In the genomic region with DNA sequence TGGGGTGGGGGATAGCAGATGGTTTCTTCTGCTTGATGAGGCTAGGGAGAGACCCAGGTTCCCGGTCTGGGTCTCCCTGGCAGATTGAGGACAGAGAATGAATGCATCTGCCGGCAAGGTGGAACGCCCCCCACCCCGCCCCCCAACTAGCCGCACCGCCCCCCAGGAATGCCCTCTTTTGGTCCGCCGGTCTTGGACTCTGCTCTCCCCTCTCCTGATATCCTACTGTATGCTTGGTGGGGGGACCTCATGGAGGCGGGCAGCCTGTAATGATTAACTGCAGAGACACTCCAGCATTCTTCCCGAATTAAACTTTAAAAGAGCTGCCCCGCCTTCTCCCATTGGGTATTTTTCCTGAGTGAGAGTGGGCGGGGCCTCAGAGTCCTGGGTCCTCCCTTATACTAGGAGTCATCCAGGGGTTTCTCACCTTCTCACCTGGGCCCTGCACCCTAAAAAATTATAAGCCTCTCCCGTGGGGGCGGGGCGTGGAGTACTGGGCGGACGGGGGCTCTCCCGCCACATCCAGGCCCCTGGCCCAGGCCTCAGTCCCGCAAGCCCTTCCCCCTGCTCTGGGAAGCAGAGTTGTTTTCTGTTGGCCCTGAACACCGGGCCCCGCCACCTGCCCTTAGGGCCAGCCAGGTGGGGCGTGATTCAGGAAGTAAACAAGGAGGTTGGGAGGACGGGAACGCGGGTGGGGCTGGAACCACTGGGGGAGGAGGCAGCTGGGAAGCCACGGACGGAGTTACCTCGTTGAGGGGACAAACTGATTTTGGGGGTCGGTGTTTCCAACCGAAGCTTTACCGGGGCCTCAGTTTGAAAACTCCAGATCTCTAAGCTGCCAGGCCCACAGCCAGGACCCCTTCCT, we compare ENCODE assay signal across 6 cellular contexts. TPM values are rescaled to one million over a fixed set of nuclear protein-coding genes. Genes with fewer than 3 reads are reported as not detected.
DNase-seq lines count a peak whose midpoint lies in the region; ATAC-seq and TF ChIP-seq lines count a peak whose summit lies in the region.

No MANE protein-coding gene starts in this region.

- H3K36me3 ChIP-seq in BLaER1, result no peaks in the 10 kb centered on the region
- no peaks in the 10 kb centered on the region for H3K36me3 ChIP-seq in vagina

- peak in 1 of 2 donors; percentile 25 for TF ChIP-seq POLR2A in vagina (IDR thresholded peaks at IDR 0.05)

- H3K9ac ChIP-seq in BLaER1, result no peak overlapping the region

- H3K4me3 ChIP-seq in BLaER1, result peak overlapping the region; percentile 33; the same call in 1 of the 2 replicates
- peak overlapping the region; percentile 29 to 48 for H3K4me3 ChIP-seq in vagina

- intact Hi-C loops in left ventricle myocardium superior (cut with micrococcal nuclease) (no loop called here), vagina (cut with DNase I) (no loop called here)

- H3K4me1 ChIP-seq in BLaER1, result peaks cover 32% of the 10 kb centered on the region
- peaks cover 47% of the 10 kb centered on the region for H3K4me1 ChIP-seq in vagina

- H3K9me3 ChIP-seq in BLaER1 (no peaks in the 10 kb centered on the region), vagina (no peaks in the 10 kb centered on the region)

- no peaks in the 10 kb centered on the region for H4K20me1 ChIP-seq in BLaER1

- DNase-seq in NCI-H345 (lab: John Stamatoyannopoulos, UW) (peak; percentile 69), left ventricle myocardium superior (peak; percentile 30), vagina (ENCODE audit: extremely low spot score in 2 of 2) (no peak)

- H3K27me3 ChIP-seq in BLaER1, result peaks cover 77% of the 10 kb centered on the region
- H3K27me3 ChIP-seq in vagina, result no peaks in the 10 kb centered on the region

- H3K4me2 ChIP-seq in BLaER1, result peak overlapping the region; percentile 60

- no peak for TF ChIP-seq CTCF in vagina (IDR thresholded peaks at IDR 0.05)

- H3K27ac ChIP-seq in BLaER1 (no peak overlapping the region), vagina (peak overlapping the region; percentile 95)

- ATAC-seq in left ventricle myocardium superior (no peak), GM19324 (IDR thresholded peaks at IDR 0.05; ENCODE audit: low FRiP score, unreplicated experiment) (no peak), GM18909 (IDR thresholded peaks at IDR 0.05; ENCODE audit: poor library complexity, unreplicated experiment) (no peak)

RNA-seq across cellular contexts. Expression of gene GRB7, which starts 1.5 kb away (rescaled TPM):
- total RNA-seq in left ventricle myocardium superior, result 5.1 TPM
- total RNA-seq in vagina, result 23.6 TPM

RNA-seq across cellular contexts. Expression of gene MIEN1, which starts 8.9 kb away (rescaled TPM):
- 49.3 TPM for total RNA-seq in left ventricle myocardium superior
- total RNA-seq in vagina, result 74.2 TPM

RNA-seq across cellular contexts. Expression of gene ERBB2, which starts 39.4 kb away (rescaled TPM):
- total RNA-seq in left ventricle myocardium superior (75.8 TPM), vagina (52.1 TPM)

RNA-seq across cellular contexts. Expression of gene PGAP3, which starts 51.4 kb away (rescaled TPM):
- total RNA-seq in left ventricle myocardium superior (7.3 TPM), vagina (17.7 TPM)

Comparison
In these comparisons a context has a peak if more than half of its experiments do, and no peak if none do; other contexts are left out.
1. DNase-seq: peak in NCI-H345 (single experiment) and left ventricle myocardium superior (single experiment); none in vagina (0 of 2).